1 cellular context compared by ENCODE assay signal in the genomic region with DNA sequence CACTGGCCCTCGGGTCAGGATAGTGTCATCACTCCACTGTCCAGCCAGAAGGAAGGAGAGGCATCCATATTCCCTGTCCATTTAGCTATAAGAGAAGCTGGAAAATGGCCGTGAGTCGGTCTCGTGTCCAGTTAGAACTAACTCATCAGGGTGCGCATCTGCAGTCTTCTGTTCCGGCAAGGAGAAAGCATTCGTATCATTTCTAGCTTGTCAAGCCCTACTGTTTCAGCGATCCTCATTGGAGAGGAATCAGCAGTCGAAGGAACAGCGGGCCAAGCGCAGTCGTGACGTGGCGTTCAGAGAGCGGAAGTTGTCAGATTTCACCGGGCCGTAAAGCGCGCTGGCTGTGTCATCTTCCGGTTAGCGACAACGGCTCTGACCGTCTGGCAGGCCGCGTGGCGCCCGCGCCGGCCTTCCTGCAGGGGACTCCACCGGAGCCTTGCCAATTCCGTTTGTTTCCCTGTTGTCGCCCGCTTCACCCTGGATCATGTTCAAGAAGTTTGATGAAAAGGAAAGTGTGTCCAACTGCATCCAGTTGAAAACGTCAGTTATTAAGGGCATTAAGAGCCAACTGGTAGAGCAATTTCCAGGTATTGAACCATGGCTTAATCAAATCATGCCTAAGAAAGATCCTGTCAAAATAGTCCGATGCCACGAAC.
A peak's percentile ranks its signal among the peaks of the same experiment; 100 is the strongest.
TF ChIP-seq lines count a peak whose summit lies in the region.

No MANE protein-coding gene starts in this region.

TF ChIP-seq in SK-N-SH, 30 proteins besides CTCF, POLR2A, EP300 and RAD21 (continued from another document):
- TF ChIP-seq, protein P1, sequence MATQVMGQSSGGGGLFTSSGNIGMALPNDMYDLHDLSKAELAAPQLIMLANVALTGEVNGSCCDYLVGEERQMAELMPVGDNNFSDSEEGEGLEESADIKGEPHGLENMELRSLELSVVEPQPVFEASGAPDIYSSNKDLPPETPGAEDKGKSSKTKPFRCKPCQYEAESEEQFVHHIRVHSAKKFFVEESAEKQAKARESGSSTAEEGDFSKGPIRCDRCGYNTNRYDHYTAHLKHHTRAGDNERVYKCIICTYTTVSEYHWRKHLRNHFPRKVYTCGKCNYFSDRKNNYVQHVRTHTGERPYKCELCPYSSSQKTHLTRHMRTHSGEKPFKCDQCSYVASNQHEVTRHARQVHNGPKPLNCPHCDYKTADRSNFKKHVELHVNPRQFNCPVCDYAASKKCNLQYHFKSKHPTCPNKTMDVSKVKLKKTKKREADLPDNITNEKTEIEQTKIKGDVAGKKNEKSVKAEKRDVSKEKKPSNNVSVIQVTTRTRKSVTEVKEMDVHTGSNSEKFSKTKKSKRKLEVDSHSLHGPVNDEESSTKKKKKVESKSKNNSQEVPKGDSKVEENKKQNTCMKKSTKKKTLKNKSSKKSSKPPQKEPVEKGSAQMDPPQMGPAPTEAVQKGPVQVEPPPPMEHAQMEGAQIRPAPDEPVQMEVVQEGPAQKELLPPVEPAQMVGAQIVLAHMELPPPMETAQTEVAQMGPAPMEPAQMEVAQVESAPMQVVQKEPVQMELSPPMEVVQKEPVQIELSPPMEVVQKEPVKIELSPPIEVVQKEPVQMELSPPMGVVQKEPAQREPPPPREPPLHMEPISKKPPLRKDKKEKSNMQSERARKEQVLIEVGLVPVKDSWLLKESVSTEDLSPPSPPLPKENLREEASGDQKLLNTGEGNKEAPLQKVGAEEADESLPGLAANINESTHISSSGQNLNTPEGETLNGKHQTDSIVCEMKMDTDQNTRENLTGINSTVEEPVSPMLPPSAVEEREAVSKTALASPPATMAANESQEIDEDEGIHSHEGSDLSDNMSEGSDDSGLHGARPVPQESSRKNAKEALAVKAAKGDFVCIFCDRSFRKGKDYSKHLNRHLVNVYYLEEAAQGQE (IDR thresholded peaks at IDR 0.05; ENCODE audit: low read depth, low read length): no peak; the same call in 1 of the 2 replicates
- TF ChIP-seq TAF1 (IDR thresholded peaks at IDR 0.05; ENCODE audit: borderline replicate concordance, low read depth, low read length) (peak; percentile 73), NFIC (IDR thresholded peaks at IDR 0.05; ENCODE audit: borderline replicate concordance) (no peak), GATA2 (CRISPR knock-in tag; IDR thresholded peaks at IDR 0.05) (no peak), FOXM1 (IDR thresholded peaks at IDR 0.05; ENCODE audit: low read depth) (no peak), GABPA (IDR thresholded peaks at IDR 0.05; ENCODE audit: low read depth) (peak; percentile 94), SMC3 (IDR thresholded peaks at IDR 0.05; ENCODE audit: low read depth, low read length) (no peak), RXRA (IDR thresholded peaks at IDR 0.05; ENCODE audit: borderline replicate concordance, low read depth) (no peak), TCF12 (IDR thresholded peaks at IDR 0.05) (0 out of 2 replicates have a peak, but pooled peaks have one; percentile 14), POLR2AphosphoS5 (IDR thresholded peaks at IDR 0.05; ENCODE audit: low read depth, low read length) (peak; percentile 65; the same call in 1 of the 2 replicates), MXI1 (IDR thresholded peaks at IDR 0.05; ENCODE audit: low read depth, low read length) (peak; percentile 84), RCOR1 (IDR thresholded peaks at IDR 0.05; ENCODE audit: low read length) (no peak), EZH2phosphoT487 (IDR thresholded peaks at IDR 0.05; ENCODE audit: borderline replicate concordance, low read depth) (no peak), YY1 (IDR thresholded peaks at IDR 0.05; ENCODE audit: low read depth) (peak; percentile 57; the same call in 1 of the 2 replicates), ELF1 (IDR thresholded peaks at IDR 0.05) (peak; percentile 39; the same call in 1 of the 2 replicates), CHD2 (IDR thresholded peaks at IDR 0.05; ENCODE audit: low read length, partially characterized antibody) (peak; percentile 50)
